ENCODE assay signal across 17 cellular contexts in genomic region chr1:206040328-206040727, GRCh38. TPM values are rescaled to one million over a fixed set of nuclear protein-coding genes. Genes with fewer than 3 reads are reported as not detected.
DNase-seq lines count a peak whose midpoint lies in the region; ATAC-seq, FAIRE-seq and TF ChIP-seq lines count a peak whose summit lies in the region.
"Had no signal": no experiment of that assay in that cellular context is flagged by ENCODE, and none has a peak within 500 bp of the region (broad histone marks: within the 10 kb centered on the region; RNA-seq: fewer than 3 reads in every experiment).

No MANE protein-coding gene starts in this region.

- CTCF ChIA-PET in CD4-positive, alpha-beta memory T cell (lab: Charles Lee; ENCODE audit: partially characterized antibody), result interaction anchor here (0.9 to 1.2 kb wide), 3 partner anchors 10 to 68 kb away, joined by 3 to 5 read pairs (median 4); no protein-coding TSS in a partner anchor

- no peak for ATAC-seq in stimulated activated effector memory CD8-positive, alpha-beta T cell treated with anti-CD3 and anti-CD28 coated beads, Interleukin-12 subunit alpha, Interleukin-12 subunit beta, amount 100 ng/mL, for 72 hours
- no peak for ATAC-seq in HG02884 (IDR thresholded peaks at IDR 0.05; ENCODE audit: unreplicated experiment)

- no peak for FAIRE-seq in GM19239 (lab: Jason Lieb, UNC)

- no peak overlapping the region for H2AFZ ChIP-seq in OCI-LY1 (ENCODE audit: low read length)

- H4K20me1 ChIP-seq in OCI-LY1 (ENCODE audit: insufficient read depth, low read length), result no peaks in the 10 kb centered on the region

- no peak for DNase-seq in CD4-positive, alpha-beta memory T cell
- DNase-seq in WERI-Rb-1 (peak; percentile 24), right atrium auricular region (ENCODE audit: low spot score) (no peak), GM19239 (ENCODE audit: insufficient read length, low spot score) (no peak)
- peak in 1 of 2 donors; percentile 8 for DNase-seq in stimulated activated effector memory CD8-positive, alpha-beta T cell treated with anti-CD3 and anti-CD28 coated beads, Interleukin-12 subunit alpha, Interleukin-12 subunit beta, amount 100 ng/mL, for 72 hours (ENCODE audit: low spot score in 2 of 2)
- DNase-seq in stimulated activated CD4-positive, alpha-beta T cell treated with anti-CD3 and anti-CD28 coated beads, Interleukin-2, amount 100 ng/mL, for 24 hours, result no peak
- DNase-seq: CD4-positive, alpha-beta T cell; GOT3; Karpas-422; MM.1S; NCI-H1092 treated with DMSO at 0.1 percent for 48 hours; NCI-H2227 treated with DMSO at 0.1 percent for 48 hours; NCI-H524 treated with DMSO at 0.1 percent for 48 hours; T-helper 1 cell had no signal

- H3K9me3 ChIP-seq in CD4-positive, alpha-beta memory T cell (ENCODE audit: control insufficient read depth in 1 of 2, low read length in 2 of 2), result no peaks in the 10 kb centered on the region
- H3K9me3 ChIP-seq in OCI-LY1 (ENCODE audit: low read length) (no peaks in the 10 kb centered on the region), WERI-Rb-1 (ENCODE audit: severe bottlenecking) (no peaks in the 10 kb centered on the region), right atrium auricular region (no peaks in the 10 kb centered on the region)

- H3K4me2 ChIP-seq in OCI-LY1 (ENCODE audit: low read length), result no peak overlapping the region

- H3K9me2 ChIP-seq in OCI-LY1 (ENCODE audit: low read depth, low read length), result no peaks in the 10 kb centered on the region

- intact Hi-C loops in CD4-positive, alpha-beta memory T cell (cut with micrococcal nuclease), result no loop called here

- no peak overlapping the region for H3K27ac ChIP-seq in CD4-positive, alpha-beta memory T cell (ENCODE audit: low read depth, low read length)
- peak overlapping the region; percentile 52 for H3K27ac ChIP-seq in OCI-LY1 (ENCODE audit: low read depth, low read length, poor library complexity, severe bottlenecking)
- no peak overlapping the region for H3K27ac ChIP-seq in WERI-Rb-1
- no peak overlapping the region for H3K27ac ChIP-seq in right atrium auricular region
- H3K27ac ChIP-seq: SK-N-MC had no signal

- H3K27ac Mint-ChIP-seq in CD4-positive, alpha-beta memory T cell, result peak overlapping the region in 4 of 7 donors; percentile 44 to 69 (median 56)
- no peak overlapping the region for H3K27ac Mint-ChIP-seq in stimulated activated effector memory CD8-positive, alpha-beta T cell treated with anti-CD3 and anti-CD28 coated beads, Interleukin-12 subunit alpha, Interleukin-12 subunit beta, amount 100 ng/mL, for 72 hours
- H3K27ac Mint-ChIP-seq: CD4-positive, alpha-beta T cell had no signal

- H3K36me3 Mint-ChIP-seq in CD4-positive, alpha-beta memory T cell, result no peaks in the 10 kb centered on the region
- H3K36me3 Mint-ChIP-seq in stimulated activated effector memory CD8-positive, alpha-beta T cell treated with anti-CD3 and anti-CD28 coated beads, Interleukin-12 subunit alpha, Interleukin-12 subunit beta, amount 100 ng/mL, for 72 hours, result peaks cover 5% of the 10 kb centered on the region

- H3K9me3 Mint-ChIP-seq in CD4-positive, alpha-beta memory T cell, result no peaks in the 10 kb centered on the region
- no peaks in the 10 kb centered on the region for H3K9me3 Mint-ChIP-seq in stimulated activated effector memory CD8-positive, alpha-beta T cell treated with anti-CD3 and anti-CD28 coated beads, Interleukin-12 subunit alpha, Interleukin-12 subunit beta, amount 100 ng/mL, for 72 hours
- H3K9me3 Mint-ChIP-seq: CD4-positive, alpha-beta T cell had no signal

- H3K27me3 ChIP-seq in CD4-positive, alpha-beta memory T cell (ENCODE audit: insufficient read depth, low read length), result no peaks in the 10 kb centered on the region
- H3K27me3 ChIP-seq in OCI-LY1 (ENCODE audit: insufficient read depth, low read length) (no peaks in the 10 kb centered on the region), WERI-Rb-1 (ENCODE audit: insufficient read depth, low read depth, severe bottlenecking) (peaks cover 62% of the 10 kb centered on the region), right atrium auricular region (no peaks in the 10 kb centered on the region)

- H3F3A ChIP-seq in OCI-LY1 (ENCODE audit: insufficient read depth, low read length), result no peaks in the 10 kb centered on the region

- peaks cover 7 to 26% (median 17%) of the 10 kb centered on the region in 4 donors for H3K4me1 Mint-ChIP-seq in CD4-positive, alpha-beta memory T cell
- peaks cover 21% of the 10 kb centered on the region for H3K4me1 Mint-ChIP-seq in stimulated activated effector memory CD8-positive, alpha-beta T cell treated with anti-CD3 and anti-CD28 coated beads, Interleukin-12 subunit alpha, Interleukin-12 subunit beta, amount 100 ng/mL, for 72 hours

- peaks cover 18% of the 10 kb centered on the region for H3K4me1 ChIP-seq in CD4-positive, alpha-beta memory T cell (ENCODE audit: insufficient read depth, low read length)
- H3K4me1 ChIP-seq in OCI-LY1 (ENCODE audit: insufficient read depth, low read length, severe bottlenecking) (peaks cover 68% of the 10 kb centered on the region), right atrium auricular region (peaks cover 0 to 8% of the 10 kb centered on the region in 2 donors)

- H3K27me3 Mint-ChIP-seq in CD4-positive, alpha-beta memory T cell, result peaks cover 0 to 1% of the 10 kb centered on the region in 2 donors
- H3K27me3 Mint-ChIP-seq: CD4-positive, alpha-beta T cell had no signal

- no peak overlapping the region for H3K4me3 ChIP-seq in CD4-positive, alpha-beta memory T cell (ENCODE audit: low read length in 2 of 2)
- H3K4me3 ChIP-seq in OCI-LY1 (ENCODE audit: low read depth, low read length, poor library complexity, severe bottlenecking) (no peak overlapping the region), WERI-Rb-1 (ENCODE audit: low read depth, low read length) (no peak overlapping the region), right atrium auricular region (no peak overlapping the region)
- H3K4me3 ChIP-seq: SK-N-MC had no signal

- H3K4me3 Mint-ChIP-seq in CD4-positive, alpha-beta memory T cell, result peak overlapping the region in 2 of 8 donors; percentile 20 to 55
- H3K4me3 Mint-ChIP-seq in stimulated activated effector memory CD8-positive, alpha-beta T cell treated with anti-CD3 and anti-CD28 coated beads, Interleukin-12 subunit alpha, Interleukin-12 subunit beta, amount 100 ng/mL, for 72 hours, result peak overlapping the region; percentile 23
- H3K4me3 Mint-ChIP-seq: CD4-positive, alpha-beta T cell had no signal

- no peak overlapping the region for H3K9ac ChIP-seq in OCI-LY1 (ENCODE audit: low read length)

- POLR2A ChIA-PET in CD4-positive, alpha-beta memory T cell (lab: Charles Lee; ENCODE audit: partially characterized antibody), result no interaction called here

- H3K79me2 ChIP-seq in OCI-LY1 (ENCODE audit: insufficient read depth, low read length), result no peaks in the 10 kb centered on the region

- H3K36me3 ChIP-seq in CD4-positive, alpha-beta memory T cell (ENCODE audit: insufficient read depth, low read length), result no peaks in the 10 kb centered on the region
- H3K36me3 ChIP-seq in OCI-LY1 (ENCODE audit: insufficient read depth, low read length) (no peaks in the 10 kb centered on the region), WERI-Rb-1 (no peaks in the 10 kb centered on the region), right atrium auricular region (no peaks in the 10 kb centered on the region)

- TF ChIP-seq CTCF in OCI-LY1 (IDR thresholded peaks at IDR 0.05; ENCODE audit: low read length) (no peak), WERI-Rb-1 (IDR thresholded peaks at IDR 0.05; ENCODE audit: low read depth, low read length) (no peak), right atrium auricular region (IDR thresholded peaks at IDR 0.05) (no peak)

RNA-seq across cellular contexts. Expression of gene RHEX, which starts 12.6 kb away (rescaled TPM):
- under 1 TPM; 0.55 TPM for total RNA-seq in CD4-positive, alpha-beta memory T cell
- polyA plus RNA-seq in CD4-positive, alpha-beta memory T cell, result under 1 TPM in 1 of 2 donors, not detected in 1; 0.30 TPM
- total RNA-seq in right atrium auricular region, result not detected
- total RNA-seq: CD4-positive, alpha-beta T cell had no signal

RNA-seq across cellular contexts. Expression of gene CTSE, which starts 16.6 kb away (rescaled TPM):
- total RNA-seq in CD4-positive, alpha-beta memory T cell, result not detected
- polyA plus RNA-seq in CD4-positive, alpha-beta memory T cell, result not detected
- total RNA-seq in right atrium auricular region, result 1 to 10 TPM in 1 of 2 donors, not detected in 1; 1.1 TPM
- total RNA-seq: CD4-positive, alpha-beta T cell had no signal

RNA-seq across cellular contexts. Expression of gene RAB7B, which starts 37.1 kb away (rescaled TPM):
- 1 to 10 TPM in 1 of 2 experiments, under 1 TPM in 1; 0.78 to 1.2 TPM for total RNA-seq in CD4-positive, alpha-beta memory T cell
- polyA plus RNA-seq in CD4-positive, alpha-beta memory T cell, result not detected
- 1 to 10 TPM; 4.8 to 5.1 TPM for total RNA-seq in right atrium auricular region
